1 cellular context compared by ENCODE assay signal in genomic region chr17:66220079-66220835, GRCh38.
TF ChIP-seq lines count a peak whose summit lies in the region.

No MANE protein-coding gene starts in this region.

TF ChIP-seq in HepG2, 621 proteins besides CTCF, POLR2A, EP300 and RAD21:
- 0 out of 2 replicates have a peak, but pooled peaks have one; percentile 52 for TF ChIP-seq FOXO4 (CRISPR knock-in tag; conservative IDR thresholded peaks at IDR 0.05)
- TF ChIP-seq ZMYM4 (CRISPR knock-in tag; IDR thresholded peaks at IDR 0.05) = 0 out of 2 replicates have a peak, but pooled peaks have one; percentile 20
- TF ChIP-seq ZC3H13 (CRISPR knock-in tag; IDR thresholded peaks at IDR 0.05) = peak; percentile 20; the same call in 1 of the 2 replicates
- peak; percentile 73 for TF ChIP-seq PAF1 (CRISPR knock-in tag; IDR thresholded peaks at IDR 0.05)
- TF ChIP-seq MAX (IDR thresholded peaks at IDR 0.05) = 0 out of 2 replicates have a peak, but pooled peaks have one; percentile 22
- TF ChIP-seq BCL3 (CRISPR knock-in tag; IDR thresholded peaks at IDR 0.05) = no peak
- TF ChIP-seq ZKSCAN5 (CRISPR knock-in tag; IDR thresholded peaks at IDR 0.05) = no peak
- TF ChIP-seq POLR2G (IDR thresholded peaks at IDR 0.05; ENCODE audit: low read depth, low read length) = peak; percentile 54; the same call in 1 of the 2 replicates
- TF ChIP-seq SPEN (CRISPR knock-in tag; IDR thresholded peaks at IDR 0.05; ENCODE audit: low read depth) = no peak
- 0 out of 2 replicates have a peak, but pooled peaks have one; percentile 32 for TF ChIP-seq FUBP1 (CRISPR knock-in tag; IDR thresholded peaks at IDR 0.05; ENCODE audit: borderline replicate concordance)
- TF ChIP-seq FOXC1 (CRISPR knock-in tag; IDR thresholded peaks at IDR 0.05; ENCODE audit: borderline replicate concordance) = peak; percentile 82
- 0 out of 2 replicates have a peak, but pooled peaks have one; percentile 38 for TF ChIP-seq THAP7 (CRISPR knock-in tag; IDR thresholded peaks at IDR 0.05)
- TF ChIP-seq RBFOX2 (IDR thresholded peaks at IDR 0.05; ENCODE audit: low read depth, low read length) = peak; percentile 73
- peak; percentile 16; the same call in 1 of the 2 replicates for TF ChIP-seq FOXK1 (CRISPR knock-in tag; IDR thresholded peaks at IDR 0.05; ENCODE audit: borderline replicate concordance, low read depth)
- TF ChIP-seq MEIS1 (CRISPR knock-in tag; IDR thresholded peaks at IDR 0.05; ENCODE audit: borderline replicate concordance) = no peak
- TF ChIP-seq SSRP1 (CRISPR knock-in tag; IDR thresholded peaks at IDR 0.05) = peak; percentile 90; the same call in 1 of the 2 replicates
- TF ChIP-seq LCORL (IDR thresholded peaks at IDR 0.05) = no peak
- 0 out of 2 replicates have a peak, but pooled peaks have one; percentile 19 for TF ChIP-seq LCORL (CRISPR knock-in tag; IDR thresholded peaks at IDR 0.05)
- no peak for TF ChIP-seq FLYWCH1 (CRISPR knock-in tag; IDR thresholded peaks at IDR 0.05)
TF ChIP-seq in HepG2: peak in this region for 13.
